Comparison of ENCODE assay signal across 8 cellular contexts in the genomic region with DNA sequence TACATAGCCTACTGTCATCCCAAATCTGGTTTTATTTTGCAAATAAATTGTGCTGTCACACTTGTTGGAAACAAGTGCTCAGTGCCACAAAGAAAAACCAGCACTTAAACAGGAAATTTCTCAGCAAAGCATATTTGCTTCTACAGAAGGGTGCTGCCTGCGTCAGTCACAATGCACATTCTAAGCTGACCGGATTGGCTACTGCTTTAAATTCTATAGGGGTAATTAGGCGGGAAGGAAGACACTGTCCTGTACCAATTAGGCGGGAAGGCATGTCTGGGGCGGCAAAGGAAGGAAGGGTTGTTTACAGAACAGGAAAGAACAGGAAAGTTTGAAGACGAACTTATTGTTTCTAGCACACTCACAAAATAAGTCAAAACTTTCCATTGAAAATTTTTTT. TPM values are rescaled to one million over a fixed set of nuclear protein-coding genes. Genes with fewer than 3 reads are reported as not detected.
DNase-seq lines count a peak whose midpoint lies in the region; ATAC-seq and TF ChIP-seq lines count a peak whose summit lies in the region.

No MANE protein-coding gene starts in this region.

- no peaks in the 10 kb centered on the region for H3K9me3 Mint-ChIP-seq in Calu3 (ENCODE audit: low read depth, unreplicated experiment)

- no peak overlapping the region for H3K27ac Mint-ChIP-seq in Calu3 (ENCODE audit: unreplicated experiment)

- BruUV-seq in Calu3 (replicated peaks; lab: Mats Ljungman, UMichigan), result no TSS peak

- CTCF ChIA-PET in Calu3 (lab: Charles Lee), result no interaction called here

- TF ChIP-seq CTCF in Calu3 (IDR thresholded peaks at IDR 0.05; ENCODE audit: unreplicated experiment), result no peak

- no peaks in the 10 kb centered on the region for H3K27me3 Mint-ChIP-seq in Calu3 (ENCODE audit: unreplicated experiment)

- intact Hi-C loops in Calu3 (cut with micrococcal nuclease; ENCODE audit: unreplicated experiment), result loop anchor here (10.0 kb wide), 1 partner anchor 1518 kb away; no protein-coding TSS in a partner anchor

- H3K4me1 Mint-ChIP-seq in Calu3 (ENCODE audit: low read depth, unreplicated experiment), result peaks cover 10% of the 10 kb centered on the region

- peak; percentile 20 for ATAC-seq in GM18858 (IDR thresholded peaks at IDR 0.05; ENCODE audit: unreplicated experiment)
- ATAC-seq in HG03460 (IDR thresholded peaks at IDR 0.05; ENCODE audit: unreplicated experiment), result peak; percentile 31
- no peak for ATAC-seq in HG03045 (IDR thresholded peaks at IDR 0.05; ENCODE audit: unreplicated experiment)

- H3K36me3 Mint-ChIP-seq in Calu3 (ENCODE audit: insufficient read depth, unreplicated experiment), result peaks cover 20% of the 10 kb centered on the region

- peak; percentile 55 for DNase-seq in activated T-cell treated with anti-CD3 and anti-CD28 coated beads for 48 hours (ENCODE audit: low read depth)
- DNase-seq in foreskin melanocyte, result peak; percentile 81
- DNase-seq in stimulated activated CD8-positive, alpha-beta memory T cell treated with anti-CD3 and anti-CD28 coated beads, Interleukin-12 subunit alpha, Interleukin-12 subunit beta, amount 100 ng/mL, for 1 hour (ENCODE audit: low read depth), result peak; percentile 12
- DNase-seq in Calu3, result no peak
- DNase-seq in amygdala (lab: John Stamatoyannopoulos, UW), result no peak

- H3K4me3 Mint-ChIP-seq in Calu3 (ENCODE audit: low read depth, unreplicated experiment), result no peak overlapping the region

RNA-seq across cellular contexts. Expression of a gene that starts 2.8 kb away (rescaled TPM):
- total RNA-seq in Calu3 (2022), result 52.8 and 84.5 TPM in 2 replicates

Comparison
In these comparisons a context has a peak if more than half of its experiments do, and no peak if none do; other contexts are left out.
1. DNase-seq: peak in activated T-cell treated with anti-CD3 and anti-CD28 coated beads for 48 hours (single experiment), foreskin melanocyte (single experiment) and stimulated activated CD8-positive, alpha-beta memory T cell treated with anti-CD3 and anti-CD28 coated beads, Interleukin-12 subunit alpha, Interleukin-12 subunit beta, amount 100 ng/mL, for 1 hour (single experiment); none in Calu3 (single experiment) and amygdala (0 of 56).